9 cellular contexts compared by ENCODE assay signal in the genomic region with DNA sequence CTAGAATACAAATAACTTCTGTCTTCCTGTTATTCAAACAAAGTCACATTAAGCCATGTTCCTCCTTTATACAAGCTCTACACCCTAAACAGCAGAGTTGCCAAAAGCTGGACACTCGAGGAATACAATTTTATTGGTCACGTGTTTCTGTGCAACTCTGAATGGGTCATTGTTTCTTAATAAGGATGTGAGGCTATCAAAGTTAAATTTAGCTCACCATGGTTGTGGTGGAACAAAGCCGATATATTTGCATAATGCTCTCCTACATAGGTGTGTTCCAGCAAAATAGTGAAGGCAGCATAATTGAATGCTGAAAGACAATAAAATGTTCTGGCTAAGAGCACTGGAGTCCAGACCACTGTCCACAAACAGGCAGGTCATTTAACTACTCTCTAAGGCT. TPM values are rescaled to one million over a fixed set of nuclear protein-coding genes. Genes with fewer than 3 reads are reported as not detected.
A peak's percentile ranks its signal among the peaks of the same experiment; 100 is the strongest.
DNase-seq lines count a peak whose midpoint lies in the region; ATAC-seq and TF ChIP-seq lines count a peak whose summit lies in the region.
"Had no signal": no experiment of that assay in that cellular context is flagged by ENCODE, and none has a peak within 500 bp of the region (broad histone marks: within the 10 kb centered on the region; RNA-seq: fewer than 3 reads in every experiment).

No MANE protein-coding gene starts in this region.

- no peak overlapping the region for H3K27ac ChIP-seq in psoas muscle
- no peak overlapping the region for H3K27ac ChIP-seq in brain microvascular endothelial cell

- ATAC-seq in GM19023 (IDR thresholded peaks at IDR 0.05; ENCODE audit: unreplicated experiment) (peak; percentile 49), HG02798 (IDR thresholded peaks at IDR 0.05; ENCODE audit: poor library complexity, unreplicated experiment) (peak; percentile 52), psoas muscle (peak; percentile 38 to 49 (median 44))

- TF ChIP-seq CTCF in psoas muscle (IDR thresholded peaks at IDR 0.05) (no peak), brain microvascular endothelial cell (IDR thresholded peaks at IDR 0.05; ENCODE audit: low read depth, low read length, missing control alignments) (no peak)

- peak; percentile 2 for DNase-seq in NCI-H1417 treated with DMSO at 0.1 percent for 48 hours (lab: John Stamatoyannopoulos, UW)
- DNase-seq in psoas muscle, result no peak
- DNase-seq in KG1 (lab: John Stamatoyannopoulos, UW), result no peak
- DNase-seq in retina, result no peak
- DNase-seq in NCI-H2227 treated with DMSO at 0.1 percent for 48 hours (lab: John Stamatoyannopoulos, UW), result no peak
- DNase-seq in brain microvascular endothelial cell, result no peak
- DNase-seq: SHP77 had no signal

- H3K36me3 ChIP-seq in psoas muscle (ENCODE audit: insufficient read depth in 1 of 2, low read depth in 1 of 2) (no peaks in the 10 kb centered on the region), brain microvascular endothelial cell (replicated peaks) (no peaks in the 10 kb centered on the region)

- H3K27me3 ChIP-seq in psoas muscle (ENCODE audit: insufficient read depth in 3 of 3, low read length in 2 of 3), result no peaks in the 10 kb centered on the region
- no peaks in the 10 kb centered on the region for H3K27me3 ChIP-seq in brain microvascular endothelial cell (replicated peaks)

- no peaks in the 10 kb centered on the region for H3K9me3 ChIP-seq in psoas muscle

- in situ Hi-C loops in brain microvascular endothelial cell (cut with HindIII; ENCODE audit: low pct_ligation_motif_present, low sequenced_read_pairs), result no loop called here

- 19 to 35% (median 26%) methylated on average over 3 of the region's 3 CpGs for WGBS in psoas muscle, 3 donors

- intact Hi-C loops in psoas muscle (cut with DNase I), result no loop called here

- H3K4me1 ChIP-seq in psoas muscle, result no peaks in the 10 kb centered on the region

- H3K4me3 ChIP-seq in psoas muscle (no peak overlapping the region), brain microvascular endothelial cell (ENCODE audit: low read depth, low read length) (no peak overlapping the region)

RNA-seq across cellular contexts. Expression of a gene that starts 36.9 kb away (rescaled TPM):
- total RNA-seq in psoas muscle, result 10 to 100 TPM in 2 of 4 donors, 1 to 10 TPM in 2; 8.3 to 11.7 (median 9.9) TPM
- 1 to 10 TPM; 3.4 to 8.0 (median 3.8) TPM for polyA plus RNA-seq in psoas muscle
